8 cellular contexts compared by ENCODE assay signal in the genomic region with DNA sequence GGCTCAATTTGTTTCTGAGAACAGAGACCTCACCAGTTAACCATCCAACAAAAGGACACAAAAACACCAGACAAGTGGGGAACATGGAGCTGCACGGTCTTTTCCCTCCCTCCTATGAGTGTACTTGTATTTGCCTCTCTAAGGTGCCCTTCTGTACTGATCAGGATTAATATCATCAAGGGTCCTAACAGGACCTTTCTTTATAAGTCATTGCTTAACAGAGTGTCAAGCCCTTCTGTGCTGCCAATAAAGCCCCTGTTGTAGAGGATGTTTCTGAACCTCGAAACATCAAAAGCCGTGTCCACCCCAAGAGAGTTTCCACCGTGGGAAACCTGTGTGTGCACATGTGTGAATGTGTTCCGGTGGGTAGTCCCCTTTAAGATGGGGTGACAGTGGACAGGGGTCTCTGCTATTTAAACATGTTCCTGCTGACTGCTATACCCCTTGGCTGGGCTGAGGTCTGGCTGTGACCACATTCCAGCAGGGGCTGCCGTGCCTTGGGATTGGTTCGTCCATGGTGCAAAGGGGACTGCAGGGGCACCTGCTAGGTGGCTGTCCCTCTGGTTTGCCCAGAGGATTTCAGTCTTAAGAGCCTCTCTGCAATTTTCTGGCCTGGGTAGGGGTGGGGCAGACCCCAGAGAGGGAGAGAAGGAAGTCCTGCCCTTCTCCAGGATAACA. TPM values are rescaled to one million over a fixed set of nuclear protein-coding genes. Genes with fewer than 3 reads are reported as not detected.
"Had no signal": no experiment of that assay in that cellular context is flagged by ENCODE, and none has a peak within 500 bp of the region (broad histone marks: within the 10 kb centered on the region; RNA-seq: fewer than 3 reads in every experiment).

No MANE protein-coding gene starts in this region.

- H3K4me1 ChIP-seq: HAP-1 had no signal

- H3K36me3 ChIP-seq: HAP-1 had no signal

- H3K27ac ChIP-seq: GM23248 had no signal

- H3K4me3 ChIP-seq: GM23248, GM23338, HAP-1 had no signal

- H3K9ac ChIP-seq: GM23248 had no signal

- H3K9me3 ChIP-seq: HAP-1 had no signal

- ATAC-seq: GM23338 had no signal

- H3K4me2 ChIP-seq: GM23338 had no signal

- H2AFZ ChIP-seq: GM23248, GM23338 had no signal

- DNase-seq: GM23248, GOT3, H7, H9, HCEC 1CT, HFFc6 had no signal

RNA-seq across cellular contexts. Expression of gene ESRRB, which starts 6.0 kb away (rescaled TPM):
- total RNA-seq: GM23248, HFFc6 had no signal
- polyA plus RNA-seq: GM23248 had no signal
